Comparison of ENCODE assay signal across 2 cellular contexts in genomic region chr12:57588951-57589610, GRCh38. TPM values are rescaled to one million over a fixed set of nuclear protein-coding genes. Genes with fewer than 3 reads are reported as not detected.
"Had no signal": no experiment of that assay in that cellular context is flagged by ENCODE, and none has a peak within 500 bp of the region (broad histone marks: within the 10 kb centered on the region; RNA-seq: fewer than 3 reads in every experiment).

No MANE protein-coding gene starts in this region.

RNA-seq across cellular contexts. Expression of gene DTX3, which starts 15.5 kb away (rescaled TPM):
- total RNA-seq: OCI-LY7 had no signal

RNA-seq across cellular contexts. Expression of gene ARHGEF25, which starts 22.2 kb away (rescaled TPM):
- total RNA-seq: OCI-LY7 had no signal

RNA-seq across cellular contexts. Expression of gene KIF5A, which starts 39.2 kb away (rescaled TPM):
- total RNA-seq: PC-3 had no signal
